Comparison of ENCODE assay signal across 8 cellular contexts in the genomic region with DNA sequence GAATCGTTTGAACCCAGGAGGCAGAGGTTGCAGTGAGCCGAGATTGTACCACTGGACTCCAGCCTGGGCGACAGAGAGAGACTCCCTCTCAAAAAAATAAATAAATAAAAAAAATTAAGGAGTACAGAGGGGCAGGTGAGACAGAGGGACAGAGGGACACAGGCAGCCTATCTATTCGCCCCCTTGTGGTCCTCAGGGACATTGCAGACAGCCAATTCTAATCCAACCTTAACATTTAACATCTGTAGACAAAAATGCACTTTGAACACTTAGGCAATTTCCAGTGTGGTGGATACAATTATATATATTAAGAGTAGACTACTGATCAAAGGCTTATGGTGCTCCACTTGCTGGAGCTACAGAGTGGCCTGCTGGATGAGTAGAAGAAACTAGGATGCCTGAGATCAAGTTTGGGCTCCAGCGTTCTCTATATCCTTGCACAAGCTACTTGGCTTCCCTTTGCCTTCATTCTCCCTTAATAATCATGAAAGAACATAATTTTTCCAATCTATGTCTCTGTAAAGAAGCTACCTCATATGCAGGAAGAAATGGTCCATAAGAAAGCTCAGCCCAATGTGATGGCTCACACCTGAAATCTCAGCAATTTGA. TPM values are rescaled to one million over a fixed set of nuclear protein-coding genes. Genes with fewer than 3 reads are reported as not detected.
DNase-seq lines count a peak whose midpoint lies in the region; ATAC-seq, FAIRE-seq and TF ChIP-seq lines count a peak whose summit lies in the region.

No MANE protein-coding gene starts in this region.

- no peaks in the 10 kb centered on the region for H3F3A ChIP-seq in SU-DHL-6 (ENCODE audit: insufficient read depth)

- FAIRE-seq in astrocyte (lab: Jason Lieb, UNC) (no peak), kidney (lab: Jason Lieb, UNC) (no peak)

- H3K27me3 Mint-ChIP-seq in astrocyte (ENCODE audit: low read depth, unreplicated experiment) = peaks cover 11% of the 10 kb centered on the region

- TF ChIP-seq CTCF in GM12865 (IDR thresholded peaks at IDR 0.05; ENCODE audit: insufficient read depth, low read depth, low read length, missing control alignments) = peak; percentile 79
- peak; percentile 47 for TF ChIP-seq CTCF in SU-DHL-6 (IDR thresholded peaks at IDR 0.05; ENCODE audit: insufficient read depth, low read length, poor library complexity, severe bottlenecking)
- peak; percentile 86 for TF ChIP-seq CTCF in astrocyte (IDR thresholded peaks at IDR 0.05; ENCODE audit: insufficient read depth, low read depth, low read length)
- peak; percentile 82 for TF ChIP-seq CTCF in kidney (IDR thresholded peaks at IDR 0.05; ENCODE audit: borderline replicate concordance, extremely low read depth, insufficient read depth)

- H3K9me3 ChIP-seq in SU-DHL-6 (ENCODE audit: insufficient read depth, low read length) (no peaks in the 10 kb centered on the region), astrocyte (ENCODE audit: insufficient read depth, low read depth, low read length) (no peaks in the 10 kb centered on the region), kidney (ENCODE audit: control insufficient read depth in 1 of 2, low read length in 2 of 2) (peaks cover 0 to 5% of the 10 kb centered on the region in 2 donors)

- H3K79me2 ChIP-seq in SU-DHL-6 (ENCODE audit: insufficient read depth, low read length) = no peaks in the 10 kb centered on the region
- no peaks in the 10 kb centered on the region for H3K79me2 ChIP-seq in astrocyte (ENCODE audit: insufficient read depth, low read length)

- H3K9me3 Mint-ChIP-seq in astrocyte (ENCODE audit: unreplicated experiment) = no peaks in the 10 kb centered on the region

- TF ChIP-seq POLR2A in GM18505 (IDR thresholded peaks at IDR 0.05; ENCODE audit: borderline replicate concordance, extremely low read depth, insufficient read depth, insufficient read length) = no peak

- no peak overlapping the region for H3K9ac ChIP-seq in SU-DHL-6 (ENCODE audit: low read length)
- no peak overlapping the region for H3K9ac ChIP-seq in astrocyte (ENCODE audit: low read length)
- H3K9ac ChIP-seq in kidney (ENCODE audit: low read length in 2 of 2) = no peak overlapping the region

- H3K9me2 ChIP-seq in SU-DHL-6 (replicated peaks; ENCODE audit: insufficient read depth, low read length) = no peaks in the 10 kb centered on the region

- H3K4me3 Mint-ChIP-seq in astrocyte (ENCODE audit: unreplicated experiment) = no peak overlapping the region

- DNase-seq in GM12865 (ENCODE audit: low read depth) (peak; percentile 51), astrocyte (ENCODE audit: low read depth) (no peak), kidney (no peak)
- DNase-seq in stimulated activated CD8-positive, alpha-beta memory T cell treated with anti-CD3 and anti-CD28 coated beads, Interleukin-12 subunit alpha, Interleukin-12 subunit beta, amount 100 ng/mL, for 1 hour (ENCODE audit: low read depth) = peak; percentile 30

- no peaks in the 10 kb centered on the region for H3K36me3 ChIP-seq in SU-DHL-6 (ENCODE audit: low read length)
- no peaks in the 10 kb centered on the region for H3K36me3 ChIP-seq in astrocyte (ENCODE audit: insufficient read depth, low read length)
- no peaks in the 10 kb centered on the region for H3K36me3 ChIP-seq in kidney (ENCODE audit: control insufficient read depth in 1 of 2, insufficient read depth in 2 of 2, low read length in 2 of 2)

- no peak overlapping the region for H3K27ac Mint-ChIP-seq in astrocyte (ENCODE audit: unreplicated experiment)

- ATAC-seq in HG03354 (IDR thresholded peaks at IDR 0.05; ENCODE audit: poor library complexity, severe bottlenecking, unreplicated experiment) (peak; percentile 65), GM19467 (IDR thresholded peaks at IDR 0.05; ENCODE audit: unreplicated experiment) (no peak), GM18505 (IDR thresholded peaks at IDR 0.05; ENCODE audit: unreplicated experiment) (no peak)

- H3K4me2 ChIP-seq in SU-DHL-6 (ENCODE audit: low read depth, low read length, poor library complexity, severe bottlenecking) = no peak overlapping the region
- H3K4me2 ChIP-seq in astrocyte (ENCODE audit: low read length) = no peak overlapping the region

- H3K27ac ChIP-seq in SU-DHL-6 (ENCODE audit: low read depth, low read length) (no peak overlapping the region), astrocyte (ENCODE audit: low read depth, low read length) (no peak overlapping the region), kidney (ENCODE audit: low read depth in 2 of 2, low read length in 2 of 2) (no peak overlapping the region)

- H3K4me3 ChIP-seq in GM12865 (ENCODE audit: low read depth, low read length) = no peak overlapping the region
- H3K4me3 ChIP-seq in SU-DHL-6 (ENCODE audit: insufficient read depth, low read length, poor library complexity, severe bottlenecking) = no peak overlapping the region
- no peak overlapping the region for H3K4me3 ChIP-seq in astrocyte (ENCODE audit: insufficient read depth, low read depth, low read length)
- no peak overlapping the region for H3K4me3 ChIP-seq in kidney (ENCODE audit: low read length in 2 of 2)

- H3K4me1 ChIP-seq in astrocyte (ENCODE audit: insufficient read depth, low read length) (no peaks in the 10 kb centered on the region), kidney (ENCODE audit: control insufficient read depth in 1 of 2, insufficient read depth in 1 of 2, low read depth in 1 of 2, low read length in 2 of 2) (no peaks in the 10 kb centered on the region)

- no peak overlapping the region for H2AFZ ChIP-seq in SU-DHL-6 (ENCODE audit: low read depth, low read length, severe bottlenecking)
- no peak overlapping the region for H2AFZ ChIP-seq in astrocyte (ENCODE audit: low read depth, low read length)

- intact Hi-C loops in kidney (cut with DNase I) = no loop called here

- no peaks in the 10 kb centered on the region for H4K20me1 ChIP-seq in SU-DHL-6 (ENCODE audit: low read depth, low read length)
- no peaks in the 10 kb centered on the region for H4K20me1 ChIP-seq in astrocyte (ENCODE audit: insufficient read depth, low read length)

- H3K36me3 Mint-ChIP-seq in astrocyte (ENCODE audit: low read depth, unreplicated experiment) = no peaks in the 10 kb centered on the region

- no peaks in the 10 kb centered on the region for H3K4me1 Mint-ChIP-seq in astrocyte (ENCODE audit: low read depth, unreplicated experiment)

- no peaks in the 10 kb centered on the region for H3K27me3 ChIP-seq in SU-DHL-6 (ENCODE audit: low read length)
- no peaks in the 10 kb centered on the region for H3K27me3 ChIP-seq in astrocyte (ENCODE audit: insufficient read depth, low read length)

RNA-seq across cellular contexts. Expression of gene SMARCAL1, which starts 8.2 kb away (rescaled TPM):
- total RNA-seq in astrocyte = 35.2 and 37.6 TPM in 2 replicates
- total RNA-seq in kidney = 17.3 TPM
- 9.7 TPM for polyA plus RNA-seq in kidney (ENCODE audit: insufficient read depth, low read depth, low replicate concordance)

RNA-seq across cellular contexts. Expression of gene MARCHF4, which starts 31.8 kb away (rescaled TPM):
- total RNA-seq in astrocyte = 28.1 and 42.8 TPM in 2 replicates
- total RNA-seq in kidney = not detected
- 0.09 TPM for polyA plus RNA-seq in kidney (ENCODE audit: insufficient read depth, low read depth, low replicate concordance)

Comparison
In these comparisons a context has a peak if more than half of its experiments do, and no peak if none do; other contexts are left out.
1. DNase-seq: peak in GM12865 (single experiment) and stimulated activated CD8-positive, alpha-beta memory T cell treated with anti-CD3 and anti-CD28 coated beads, Interleukin-12 subunit alpha, Interleukin-12 subunit beta, amount 100 ng/mL, for 1 hour (single experiment); none in astrocyte (single experiment) and kidney (single experiment).
2. RNA of gene MARCHF4, which starts 31.8 kb away (total RNA-seq): 28.1 to 42.8 TPM in astrocyte; not detected in kidney (single experiment); every median in the first group is over 10 times any median in the second.
3. Peak in every context shown above with its lines, with median percentiles within 50 percentile points of each other: CTCF ChIP-seq.